21 cellular contexts compared by ENCODE assay signal in genomic region chr10:126684171-126684745, GRCh38. TPM values are rescaled to one million over a fixed set of nuclear protein-coding genes. Genes with fewer than 3 reads are reported as not detected.
DNase-seq lines count a peak whose midpoint lies in the region; ATAC-seq, FAIRE-seq and TF ChIP-seq lines count a peak whose summit lies in the region.
"Had no signal": no experiment of that assay in that cellular context is flagged by ENCODE, and none has a peak within 500 bp of the region (broad histone marks: within the 10 kb centered on the region; RNA-seq: fewer than 3 reads in every experiment).

No MANE protein-coding gene starts in this region.

- no peak overlapping the region for H3K9ac ChIP-seq in K562 (ENCODE audit: insufficient read depth in 1 of 2, low read depth in 2 of 2, low read length in 2 of 2)

- H3K27ac ChIP-seq in K562 (ENCODE audit: extremely low read depth, low read depth, low read length) (no peak overlapping the region), PC-9 (no peak overlapping the region), adrenal gland (no peak overlapping the region)
- H3K27ac ChIP-seq: SJCRH30 had no signal

- TF ChIP-seq EP300 in K562 (IDR thresholded peaks at IDR 0.05; ENCODE audit: low read length) = no peak

- H4K20me1 ChIP-seq in K562 (replicated peaks; ENCODE audit: control insufficient read depth, insufficient read depth, low read length) = no peaks in the 10 kb centered on the region
- no peaks in the 10 kb centered on the region for H4K20me1 ChIP-seq in PC-9 (ENCODE audit: insufficient read depth)

- TF ChIP-seq CTCF in K562 (IDR thresholded peaks at IDR 0.05 in 2 of 3, conservative IDR thresholded peaks at IDR 0.05 in 1 of 3; ENCODE audit: insufficient read depth in 2 of 3, low read depth in 1 of 3, low read length in 3 of 3) = no peak
- TF ChIP-seq CTCF in PC-9 (conservative IDR thresholded peaks at IDR 0.05) = no peak
- no peak for TF ChIP-seq CTCF in adrenal gland (IDR thresholded peaks at IDR 0.05)
- TF ChIP-seq CTCF in progenitor cell of endocrine pancreas (IDR thresholded peaks at IDR 0.05; ENCODE audit: unreplicated experiment) = no peak

- H3K27me3 ChIP-seq in K562 (ENCODE audit: control insufficient read depth in 2 of 2, insufficient read depth in 2 of 2, low read length in 2 of 2) (no peaks in the 10 kb centered on the region), PC-9 (ENCODE audit: insufficient read depth, low read depth) (no peaks in the 10 kb centered on the region), adrenal gland (no peaks in the 10 kb centered on the region)
- H3K27me3 ChIP-seq: MG63, SJCRH30 had no signal

- H2AFZ ChIP-seq in K562 (ENCODE audit: low read depth, low read length) (no peak overlapping the region), PC-9 (no peak overlapping the region)

- TF ChIP-seq POLR2A in K562 (conservative IDR thresholded peaks at IDR 0.05) (no peak), adrenal gland (IDR thresholded peaks at IDR 0.05) (no peak)

- POLR2A ChIA-PET in K562 (lab: Yijun Ruan, JAX) = no interaction called here
- POLR2A ChIA-PET in PC-9 (lab: Charles Lee; ENCODE audit: unreplicated experiment) = no interaction called here

- H3K36me3 ChIP-seq in K562 (ENCODE audit: control insufficient read depth, insufficient read depth, low read length) (no peaks in the 10 kb centered on the region), PC-9 (ENCODE audit: low read depth) (no peaks in the 10 kb centered on the region), adrenal gland (replicated peaks in 1 of 2) (no peaks in the 10 kb centered on the region)
- H3K36me3 ChIP-seq: HAP-1, MG63, SJCRH30 had no signal

- H3K79me2 ChIP-seq in K562 (ENCODE audit: control insufficient read depth, insufficient read depth, low read length) (no peaks in the 10 kb centered on the region), PC-9 (ENCODE audit: low read depth) (no peaks in the 10 kb centered on the region)

- H3K9me3 ChIP-seq in K562 (replicated peaks; ENCODE audit: control insufficient read depth, insufficient read depth, low read depth, low read length) (no peaks in the 10 kb centered on the region), PC-9 (ENCODE audit: insufficient read depth, low read depth) (no peaks in the 10 kb centered on the region), adrenal gland (replicated peaks in 1 of 3) (no peaks in the 10 kb centered on the region)
- H3K9me3 ChIP-seq: HAP-1, MG63, SJCRH30 had no signal

- TF ChIP-seq RAD21 in K562 (CRISPR knock-in tag; conservative IDR thresholded peaks at IDR 0.05 in 1 of 2, IDR thresholded peaks at IDR 0.05 in 1 of 2) = no peak

- no peak for FAIRE-seq in K562 (lab: Jason Lieb, UNC)
- FAIRE-seq: D721Med, HTR-8/SVneo had no signal

- H3F3A ChIP-seq in PC-9 (ENCODE audit: insufficient read depth, low read depth) = no peaks in the 10 kb centered on the region

- H3K9me1 ChIP-seq in K562 (ENCODE audit: control insufficient read depth, insufficient read depth, low read length) = no peaks in the 10 kb centered on the region

- CTCF ChIA-PET in K562 (lab: Yijun Ruan, JAX; ENCODE audit: low intra/inter-chr PET ratio) = no interaction called here
- CTCF ChIA-PET in PC-9 (lab: Charles Lee) = no interaction called here

- no TSS peak for BruUV-seq in K562 (replicated peaks; lab: Mats Ljungman, UMichigan)
- BruUV-seq in PC-9 (replicated peaks; lab: Mats Ljungman, UMichigan) = no TSS peak

- peaks cover 5% of the 10 kb centered on the region for H3K4me1 Mint-ChIP-seq in progenitor cell of endocrine pancreas (ENCODE audit: low read depth)

- H3K27ac Mint-ChIP-seq in progenitor cell of endocrine pancreas = no peak overlapping the region
- H3K27ac Mint-ChIP-seq: CD8-positive, alpha-beta T cell had no signal

- WGBS in K562 (ENCODE audit: insufficient coverage, low coverage, missing lambda C conversion rate) = 13% methylated on average over 3 of the region's 3 CpGs
- 65 to 87% (median 84%) methylated on average over 2 to 3 of the region's 3 CpGs for WGBS in adrenal gland, 4 donors

- H3K4me2 ChIP-seq in K562 (ENCODE audit: insufficient read depth, low read length) = no peak overlapping the region
- no peak overlapping the region for H3K4me2 ChIP-seq in PC-9

- ATAC-seq in K562 = no peak
- ATAC-seq: CD8-positive, alpha-beta T cell; Panc1 had no signal

- DNase-seq in ELR (ENCODE audit: low read depth) (peak; percentile 16), LHCN-M2 (ENCODE audit: low read depth) (peak; percentile 70), K562 (ENCODE audit: extremely low read depth in 1 of 4, low spot score in 3 of 4) (no peak), myocyte (ENCODE audit: low read depth) (peak; percentile 44), PC-9 (no peak), adrenal gland (no peak), progenitor cell of endocrine pancreas (ENCODE audit: low spot score, unreplicated experiment) (no peak)
- DNase-seq: CD8-positive, alpha-beta T cell; KBM-7; MG63; NCI-H1105; NCI-H1694 treated with DMSO at 0.1 percent for 48 hours; NCI-H345; NCI-H69; SJCRH30; SW 1271 had no signal

- in situ Hi-C loops in K562 (cut with MboI) = no loop called here

- H3K9me3 Mint-ChIP-seq in progenitor cell of endocrine pancreas (ENCODE audit: low read depth) = no peaks in the 10 kb centered on the region

- peaks cover 4% of the 10 kb centered on the region for H3K27me3 Mint-ChIP-seq in progenitor cell of endocrine pancreas

- H3K4me3 ChIP-seq in K562 (no peak overlapping the region), PC-9 (no peak overlapping the region), adrenal gland (no peak overlapping the region)
- H3K4me3 ChIP-seq: HAP-1, MG63, SJCRH30 had no signal

- intact Hi-C loops in K562 (cut with micrococcal nuclease) (no loop called here), PC-9 (cut with micrococcal nuclease; ENCODE audit: unreplicated experiment) (no loop called here), adrenal gland (cut with DNase I) (no loop called here)

- H3K9me2 ChIP-seq in PC-9 (ENCODE audit: insufficient read depth) = no peaks in the 10 kb centered on the region

- no peaks in the 10 kb centered on the region for H3K36me3 Mint-ChIP-seq in progenitor cell of endocrine pancreas (ENCODE audit: insufficient read depth)
- H3K36me3 Mint-ChIP-seq: CD8-positive, alpha-beta T cell had no signal

- H3K4me1 ChIP-seq in K562 (replicated peaks in 1 of 2; ENCODE audit: control insufficient read depth in 2 of 2, insufficient read depth in 2 of 2, low read length in 2 of 2) (no peaks in the 10 kb centered on the region), PC-9 (replicated peaks; ENCODE audit: insufficient read depth) (no peaks in the 10 kb centered on the region), adrenal gland (replicated peaks in 1 of 2) (no peaks in the 10 kb centered on the region)
- H3K4me1 ChIP-seq: HAP-1, SJCRH30 had no signal

- H3K4me3 Mint-ChIP-seq in progenitor cell of endocrine pancreas (ENCODE audit: low read depth) = no peak overlapping the region
- H3K4me3 Mint-ChIP-seq: CD8-positive, alpha-beta T cell had no signal

RNA-seq across cellular contexts. Expression of gene C10orf90, which starts 13.8 kb away (rescaled TPM):
- total RNA-seq in LHCN-M2 (2014; rRNA removed) = 1.0 and 2.7 TPM in 2 replicates
- 0.39 TPM for polyA plus RNA-seq in LHCN-M2 (2012)
- not detected in 2 replicates for total RNA-seq in K562 (2011; cell fraction: chromatin; rRNA removed; ENCODE audit: low replicate concordance)
- not detected in 2 replicates for total RNA-seq in K562 (2011; cell fraction: nucleolus; rRNA removed)
- not detected in 2 replicates for total RNA-seq in K562 (2011; cell fraction: nucleoplasm; rRNA removed)
- not detected in 2 replicates for total RNA-seq in K562 (2014; rRNA removed)
- total RNA-seq in K562 (2014; rRNA removed; fragmentation: Illumina TruSeq; extraction: Trizol) = not detected in 2 replicates
- total RNA-seq in K562 (2015; rRNA removed; fragmentation: Illumina TruSeq; extraction: Trizol) = not detected in 2 replicates
- total RNA-seq in K562 (2021) = not detected in 2 replicates
- not detected in 2 replicates for polyA plus RNA-seq in K562 (2011; rRNA removed)
- not detected in 2 replicates for polyA plus RNA-seq in K562 (2011; cell fraction: cytosol; rRNA removed)
- polyA plus RNA-seq in K562 (2011; cell fraction: nucleus; rRNA removed) = not detected in 2 replicates
- not detected in 2 replicates for polyA plus RNA-seq in K562 (2012)
- not detected in 2 replicates for polyA plus RNA-seq in K562 (2014; fragmentation: Illumina TruSeq; extraction: Trizol)
- polyA plus RNA-seq in K562 (2014; fragmentation: Nextera tagmentation; extraction: Ambion mirVana) = not detected
- polyA plus RNA-seq in K562 (2014; rRNA removed) = not detected in 2 replicates
- polyA minus RNA-seq in K562 (2011; rRNA and poly(A)+ RNA removed) = not detected in 2 replicates
- polyA minus RNA-seq in K562 (2011; cell fraction: cytosol; rRNA and poly(A)+ RNA removed) = not detected in 2 replicates
- not detected in 2 replicates for polyA minus RNA-seq in K562 (2011; cell fraction: nucleus; rRNA and poly(A)+ RNA removed)
- total RNA-seq in myocyte = 0.21 and 0.72 TPM in 2 replicates
- polyA plus RNA-seq in myocyte (2012) = 0.35 TPM
- total RNA-seq in PC-9 (2021) = 0.59 TPM in 1 of 2 replicates, not detected in the other
- under 1 TPM in 1 of 8 donors, not detected in 7; 0.18 TPM for total RNA-seq in adrenal gland
- polyA plus RNA-seq in adrenal gland = under 1 TPM in 1 of 3 donors, not detected in 2; 0.10 TPM
- not detected in 2 replicates for total RNA-seq in progenitor cell of endocrine pancreas
- total RNA-seq: CD8-positive, alpha-beta T cell had no signal
- polyA plus RNA-seq: BJ had no signal

Comparison
In these comparisons a context has a peak if more than half of its experiments do, and no peak if none do; other contexts are left out.
1. DNase-seq: peak in ELR (single experiment), LHCN-M2 (single experiment) and myocyte (single experiment); none in K562 (0 of 4), PC-9 (0 of 2), adrenal gland (0 of 7) and progenitor cell of endocrine pancreas (single experiment).